ENCODE assay signal across 11 cellular contexts in genomic region chr5:180314106-180314505, GRCh38. TPM values are rescaled to one million over a fixed set of nuclear protein-coding genes. Genes with fewer than 3 reads are reported as not detected.
DNase-seq lines count a peak whose midpoint lies in the region; TF ChIP-seq lines count a peak whose summit lies in the region.
"Had no signal": no experiment of that assay in that cellular context is flagged by ENCODE, and none has a peak within 500 bp of the region (broad histone marks: within the 10 kb centered on the region; RNA-seq: fewer than 3 reads in every experiment).

No MANE protein-coding gene starts in this region.

- POLR2A ChIA-PET in activated CD4-positive, alpha-beta T cell treated with anti-CD3 and anti-CD28 coated beads, Interleukin-2, amount 10 ng/mL, durations not matched to agents 7 days and 5 days (lab: Charles Lee): no interaction called here

- BruUV-seq in mammary epithelial cell (replicated peaks; lab: Mats Ljungman, UMichigan): no TSS peak

- H3K27me3 Mint-ChIP-seq in activated CD4-positive, alpha-beta T cell treated with anti-CD3 and anti-CD28 coated beads, Interleukin-2, amount 10 ng/mL, durations not matched to agents 7 days and 5 days: no peaks in the 10 kb centered on the region
- H3K27me3 Mint-ChIP-seq in IgD-negative memory B cell: peaks cover 4% of the 10 kb centered on the region

- H3K4me3 ChIP-seq in mammary epithelial cell (replicated peaks in 1 of 3; ENCODE audit: insufficient read depth in 1 of 3, low read depth in 2 of 3, low read length in 3 of 3): peak overlapping the region; percentile 26 to 55 (median 47)
- peak overlapping the region; percentile 61 for H3K4me3 ChIP-seq in rectal smooth muscle tissue (ENCODE audit: low read length)
- H3K4me3 ChIP-seq: thoracic aorta had no signal

- H3K4me1 Mint-ChIP-seq in activated CD4-positive, alpha-beta T cell treated with anti-CD3 and anti-CD28 coated beads, Interleukin-2, amount 10 ng/mL, durations not matched to agents 7 days and 5 days: peaks cover 3% of the 10 kb centered on the region
- peaks cover 0 to 3% (median 2%) of the 10 kb centered on the region in 3 donors for H3K4me1 Mint-ChIP-seq in IgD-negative memory B cell

- no peak for TF ChIP-seq CTCF in mammary epithelial cell (conservative IDR thresholded peaks at IDR 0.05 in 1 of 2, IDR thresholded peaks at IDR 0.05 in 1 of 2; ENCODE audit: extremely low read depth in 1 of 2, insufficient read depth in 1 of 2, low read depth in 1 of 2, low read length in 2 of 2)

- no peaks in the 10 kb centered on the region for H3K36me3 Mint-ChIP-seq in activated CD4-positive, alpha-beta T cell treated with anti-CD3 and anti-CD28 coated beads, Interleukin-2, amount 10 ng/mL, durations not matched to agents 7 days and 5 days (ENCODE audit: low read depth)
- H3K36me3 Mint-ChIP-seq in IgD-negative memory B cell: no peaks in the 10 kb centered on the region

- H3K27ac Mint-ChIP-seq in activated CD4-positive, alpha-beta T cell treated with anti-CD3 and anti-CD28 coated beads, Interleukin-2, amount 10 ng/mL, durations not matched to agents 7 days and 5 days: peak overlapping the region; percentile 80
- H3K27ac Mint-ChIP-seq in IgD-negative memory B cell: peak overlapping the region in 1 of 3 donors; percentile 63
- H3K27ac Mint-ChIP-seq: T-helper 1 cell treated with Interleukin-12 subunit alpha and Interleukin-12 subunit beta and Interleukin-4 antibody, amounts not matched to agents 30 μg/mL and 1 μg/mL, for 36 hours had no signal

- no peaks in the 10 kb centered on the region for H4K20me1 ChIP-seq in mammary epithelial cell (ENCODE audit: insufficient read depth, low read length)

- no peak overlapping the region for H3K9ac ChIP-seq in mammary epithelial cell (ENCODE audit: insufficient read depth, low read length)
- H3K9ac ChIP-seq in rectal smooth muscle tissue (ENCODE audit: low read length): no peak overlapping the region

- in situ Hi-C loops in mammary epithelial cell (cut with MboI; ENCODE audit: low sequenced_read_pairs in 2 of 2): no loop called here

- H3K9me3 Mint-ChIP-seq in activated CD4-positive, alpha-beta T cell treated with anti-CD3 and anti-CD28 coated beads, Interleukin-2, amount 10 ng/mL, durations not matched to agents 7 days and 5 days: no peaks in the 10 kb centered on the region
- H3K9me3 Mint-ChIP-seq in IgD-negative memory B cell: no peaks in the 10 kb centered on the region
- H3K9me3 Mint-ChIP-seq: T-helper 1 cell treated with Interleukin-12 subunit alpha and Interleukin-12 subunit beta and Interleukin-4 antibody, amounts not matched to agents 30 μg/mL and 1 μg/mL, for 36 hours had no signal

- H3K36me3 ChIP-seq in mammary epithelial cell (ENCODE audit: insufficient read depth, low read length) (no peaks in the 10 kb centered on the region), rectal smooth muscle tissue (ENCODE audit: control insufficient read depth, insufficient read depth, low read length) (no peaks in the 10 kb centered on the region)
- H3K36me3 ChIP-seq: thoracic aorta had no signal

- intact Hi-C loops in mammary epithelial cell (cut with micrococcal nuclease): loop anchor here (5.0 kb wide), 1 partner anchor 112 kb away; no protein-coding TSS in a partner anchor

- no peaks in the 10 kb centered on the region for H3K79me2 ChIP-seq in mammary epithelial cell (ENCODE audit: insufficient read depth, low read length)

- no peak for DNase-seq in activated CD4-positive, alpha-beta T cell treated with anti-CD3 and anti-CD28 coated beads, Interleukin-2, amount 10 ng/mL, durations not matched to agents 7 days and 5 days
- DNase-seq in activated CD4-positive, alpha-beta T cell treated with anti-CD3 and anti-CD28 coated beads for 1 hour: no peak
- DNase-seq in mammary epithelial cell (no peak), mucosa of gallbladder (ENCODE audit: low spot score) (no peak), NCI-H345 (lab: John Stamatoyannopoulos, UW) (no peak)
- no peak for DNase-seq in effector CD4-positive, alpha-beta T cell
- DNase-seq: activated T-cell treated with anti-CD3 and anti-CD28 coated beads, Interleukin-2, amount 50 U/mL, for 1 hour had no signal

- H3K4me3 Mint-ChIP-seq in activated CD4-positive, alpha-beta T cell treated with anti-CD3 and anti-CD28 coated beads, Interleukin-2, amount 10 ng/mL, durations not matched to agents 7 days and 5 days: peak overlapping the region; percentile 60
- H3K4me3 Mint-ChIP-seq in IgD-negative memory B cell: peak overlapping the region in 3 of 4 donors; percentile 20 to 85 (median 78)
- H3K4me3 Mint-ChIP-seq: T-helper 1 cell treated with Interleukin-12 subunit alpha and Interleukin-12 subunit beta and Interleukin-4 antibody, amounts not matched to agents 30 μg/mL and 1 μg/mL, for 36 hours had no signal

- H3K27me3 ChIP-seq in mammary epithelial cell (ENCODE audit: insufficient read depth, low read length) (no peaks in the 10 kb centered on the region), rectal smooth muscle tissue (ENCODE audit: control insufficient read depth, insufficient read depth, low read length) (no peaks in the 10 kb centered on the region)

- H2AFZ ChIP-seq in mammary epithelial cell (ENCODE audit: low read depth, low read length): peak overlapping the region; percentile 78

- H3K27ac ChIP-seq in mammary epithelial cell (ENCODE audit: insufficient read depth, low read depth, low read length) (no peak overlapping the region), rectal smooth muscle tissue (ENCODE audit: low read depth, low read length) (peak overlapping the region; percentile 45)
- H3K27ac ChIP-seq: thoracic aorta had no signal

- H3K9me3 ChIP-seq in mammary epithelial cell (replicated peaks; ENCODE audit: insufficient read depth, low read length): peaks cover 11% of the 10 kb centered on the region
- H3K9me3 ChIP-seq: thoracic aorta had no signal

- CTCF ChIA-PET in activated CD4-positive, alpha-beta T cell treated with anti-CD3 and anti-CD28 coated beads, Interleukin-2, amount 10 ng/mL, durations not matched to agents 7 days and 5 days (lab: Charles Lee): interaction anchor here (1.0 to 3.6 kb wide), 3 partner anchors 12 to 20 kb away, joined by 3 to 40 read pairs (median 4); no protein-coding TSS in a partner anchor
- CTCF ChIA-PET in mammary epithelial cell (lab: Charles Lee; ENCODE audit: low non-redundant PET): interaction anchor here (0.6 kb wide), 1 partner anchor 21 kb away, joined by 3 read pairs; no protein-coding TSS in a partner anchor

- H3K4me1 ChIP-seq in mammary epithelial cell (ENCODE audit: insufficient read depth, low read length) (no peaks in the 10 kb centered on the region), rectal smooth muscle tissue (ENCODE audit: control insufficient read depth, insufficient read depth, low read length) (no peaks in the 10 kb centered on the region)

- peak overlapping the region; percentile 73 for H3K4me2 ChIP-seq in mammary epithelial cell (ENCODE audit: insufficient read depth, low read depth, low read length)

- dilution Hi-C loops in mammary epithelial cell (cut with HindIII; ENCODE audit: low sequenced_read_pairs): no loop called here

- WGBS in mammary epithelial cell (ENCODE audit: low coverage, missing lambda C conversion rate): 33% methylated on average over 7 of the region's 7 CpGs

RNA-seq across cellular contexts. Expression of gene MAPK9, which starts 22.2 kb away (rescaled TPM):
- total RNA-seq in activated CD4-positive, alpha-beta T cell treated with anti-CD3 and anti-CD28 coated beads, Interleukin-2, amount 10 ng/mL, durations not matched to agents 7 days and 5 days: 10 to 100 TPM; 39.6 to 47.6 TPM
- 19.4 TPM for polyA plus RNA-seq in IgD-negative memory B cell
- 10 to 100 TPM; 24.2 to 38.2 TPM for total RNA-seq in mammary epithelial cell
- polyA plus RNA-seq in mammary epithelial cell: 31.0 TPM
- 21.5 TPM for polyA minus RNA-seq in mammary epithelial cell
- 36.1 TPM for total RNA-seq in mucosa of gallbladder

RNA-seq across cellular contexts. Expression of gene GFPT2, which starts 39.0 kb away (rescaled TPM):
- total RNA-seq in activated CD4-positive, alpha-beta T cell treated with anti-CD3 and anti-CD28 coated beads, Interleukin-2, amount 10 ng/mL, durations not matched to agents 7 days and 5 days: under 1 TPM in 1 of 2 experiments, not detected in 1; 0.12 TPM
- polyA plus RNA-seq in IgD-negative memory B cell (0.19 TPM), mammary epithelial cell (0.15 TPM)
- total RNA-seq in mammary epithelial cell (under 1 TPM in 1 of 2 donors, not detected in 1; 0.83 TPM), mucosa of gallbladder (9.4 TPM)
- polyA minus RNA-seq in mammary epithelial cell: not detected
